8 cellular contexts compared by ENCODE assay signal in the genomic region with DNA sequence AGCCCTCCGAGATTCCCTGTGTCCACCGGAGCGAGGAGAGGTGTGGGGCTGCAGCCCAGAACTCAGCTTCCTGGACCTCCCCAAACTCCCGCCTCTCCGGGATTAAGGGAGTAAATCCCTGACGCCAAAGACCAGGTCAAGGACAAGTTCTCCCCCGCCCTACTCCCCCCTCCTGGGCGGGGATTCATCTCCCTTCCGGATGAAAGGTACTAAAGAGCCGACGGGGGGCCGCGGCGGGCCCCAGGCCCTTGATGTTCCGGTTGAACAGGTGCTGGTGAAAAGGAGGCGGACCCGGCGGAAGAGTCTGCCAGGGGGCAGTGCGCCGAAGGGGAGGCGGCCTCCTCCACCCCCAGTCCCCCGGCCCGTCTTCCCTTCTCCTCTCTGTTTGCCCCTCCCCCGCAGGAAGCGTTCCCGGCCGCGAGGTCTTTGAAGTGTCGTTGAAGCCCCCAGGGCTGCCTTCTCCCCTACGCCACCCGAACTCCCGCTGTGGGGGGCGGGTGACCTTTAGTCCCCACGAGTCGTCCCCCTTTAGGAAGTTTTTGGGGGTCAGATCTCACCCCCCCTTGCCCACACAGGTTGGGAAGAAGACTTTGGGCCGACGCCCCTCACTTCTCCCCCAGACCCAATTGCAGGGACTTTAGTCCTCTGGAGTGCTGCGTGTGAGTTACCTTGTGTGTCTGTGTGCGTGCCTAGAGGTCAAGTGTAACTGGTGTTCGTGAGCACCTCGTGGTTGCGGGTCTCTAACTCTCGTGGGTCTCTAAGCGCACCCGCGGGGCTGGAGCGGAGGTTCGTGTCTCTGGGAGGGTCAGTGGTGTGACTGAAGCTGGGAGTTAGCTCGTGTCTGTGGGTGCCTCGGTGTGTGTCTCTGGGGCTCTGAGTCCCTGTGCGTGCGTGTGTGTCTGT. TPM values are rescaled to one million over a fixed set of nuclear protein-coding genes. Genes with fewer than 3 reads are reported as not detected.
A peak's percentile ranks its signal among the peaks of the same experiment; 100 is the strongest.
DNase-seq lines count a peak whose midpoint lies in the region; ATAC-seq and TF ChIP-seq lines count a peak whose summit lies in the region.

No MANE protein-coding gene starts in this region.

- H3K36me3 Mint-ChIP-seq in CD14-positive monocyte, result peaks cover 11 to 16% of the 10 kb centered on the region in 2 donors
- H3K36me3 Mint-ChIP-seq in activated CD8-positive, alpha-beta T cell treated with anti-CD3 and anti-CD28 coated beads for 36 hours (ENCODE audit: low read depth), result peaks cover 33% of the 10 kb centered on the region
- H3K36me3 Mint-ChIP-seq in effector memory CD8-positive, alpha-beta T cell (ENCODE audit: insufficient read depth), result peaks cover 59% of the 10 kb centered on the region

- H3K4me3 Mint-ChIP-seq in CD14-positive monocyte, result peak overlapping the region; percentile 94 to 98
- H3K4me3 Mint-ChIP-seq in activated CD8-positive, alpha-beta T cell treated with anti-CD3 and anti-CD28 coated beads for 36 hours, result peak overlapping the region; percentile 90
- peak overlapping the region; percentile 97 to 99 for H3K4me3 Mint-ChIP-seq in effector memory CD8-positive, alpha-beta T cell

- peaks cover 8% of the 10 kb centered on the region for H3K36me3 ChIP-seq in mesodermal cell (ENCODE audit: control insufficient read depth, insufficient read depth, low read length)

- no peak for DNase-seq in CD14-positive monocyte (ENCODE audit: low spot score)
- no peak for DNase-seq in HFF-Myc (ENCODE audit: extremely low read depth, low read depth)
- peak; percentile 71 for DNase-seq in NCI-H524 treated with DMSO at 0.1 percent for 48 hours (lab: John Stamatoyannopoulos, UW)
- peak; percentile 93 for DNase-seq in activated CD8-positive, alpha-beta T cell treated with anti-CD3 and anti-CD28 coated beads for 36 hours
- peak; percentile 42 to 47 (median 45) for DNase-seq in effector memory CD8-positive, alpha-beta T cell
- DNase-seq in stimulated activated CD8-positive, alpha-beta memory T cell treated with anti-CD3 and anti-CD28 coated beads, Interleukin-4, amount 100 ng/mL, for 24 hours (ENCODE audit: low read depth), result peak; percentile 82

- intact Hi-C loops in CD14-positive monocyte (cut with micrococcal nuclease), result loop anchor here (5.0 to 10.0 kb wide), 2 partner anchors 98 to 161 kb away; no protein-coding TSS in a partner anchor
- intact Hi-C loops in activated CD8-positive, alpha-beta T cell treated with anti-CD3 and anti-CD28 coated beads for 36 hours (cut with micrococcal nuclease), result no loop called here

- no peaks in the 10 kb centered on the region for H3K9me3 ChIP-seq in mesodermal cell (ENCODE audit: control insufficient read depth, low read length)

- CTCF ChIA-PET in activated CD8-positive, alpha-beta T cell treated with anti-CD3 and anti-CD28 coated beads for 36 hours (lab: Charles Lee), result interaction anchor here (0.6 to 3.3 kb wide), 4 partner anchors 25 to 234 kb away, joined by 3 to 15 read pairs (median 4); no protein-coding TSS in a partner anchor

- H3K9me3 Mint-ChIP-seq in CD14-positive monocyte, result peaks cover 0 to 5% (median 0%) of the 10 kb centered on the region in 7 donors
- H3K9me3 Mint-ChIP-seq in activated CD8-positive, alpha-beta T cell treated with anti-CD3 and anti-CD28 coated beads for 36 hours, result no peaks in the 10 kb centered on the region
- no peaks in the 10 kb centered on the region for H3K9me3 Mint-ChIP-seq in effector memory CD8-positive, alpha-beta T cell

- H3K4me1 Mint-ChIP-seq in CD14-positive monocyte, result peaks cover 64% of the 10 kb centered on the region
- peaks cover 40% of the 10 kb centered on the region for H3K4me1 Mint-ChIP-seq in activated CD8-positive, alpha-beta T cell treated with anti-CD3 and anti-CD28 coated beads for 36 hours (ENCODE audit: low read depth)
- H3K4me1 Mint-ChIP-seq in effector memory CD8-positive, alpha-beta T cell (ENCODE audit: low read depth in 2 of 2), result peaks cover 36 to 57% of the 10 kb centered on the region in 2 donors

- peak overlapping the region; percentile 86 for H3K4me3 ChIP-seq in HFF-Myc (replicated peaks; ENCODE audit: low read depth, low read length)
- peak overlapping the region; percentile 73 for H3K4me3 ChIP-seq in mesodermal cell (ENCODE audit: extremely low read depth, insufficient read depth, low read length, poor library complexity, severe bottlenecking)

- POLR2A ChIA-PET in activated CD8-positive, alpha-beta T cell treated with anti-CD3 and anti-CD28 coated beads for 36 hours (lab: Charles Lee), result interaction anchor here (0.7 to 18.4 kb wide), 15 partner anchors 7 to 193 kb away, joined by 3 to 390 read pairs (median 7); partner anchors contain the start of genes CISD3, EPOP, PSMB3 and RPL23

- H3K4me1 ChIP-seq in mesodermal cell (ENCODE audit: control insufficient read depth, insufficient read depth, low read length, poor library complexity, severe bottlenecking), result peaks cover 17% of the 10 kb centered on the region

- peaks cover 13 to 25% (median 18%) of the 10 kb centered on the region in 3 donors for H3K27me3 Mint-ChIP-seq in CD14-positive monocyte (ENCODE audit: low read depth in 3 of 3)
- H3K27me3 Mint-ChIP-seq in activated CD8-positive, alpha-beta T cell treated with anti-CD3 and anti-CD28 coated beads for 36 hours, result no peaks in the 10 kb centered on the region
- no peaks in the 10 kb centered on the region for H3K27me3 Mint-ChIP-seq in effector memory CD8-positive, alpha-beta T cell

- TF ChIP-seq CTCF in CD14-positive monocyte (IDR thresholded peaks at IDR 0.05) (no peak), HFF-Myc (IDR thresholded peaks at IDR 0.05; ENCODE audit: low read depth, low read length, missing control alignments) (no peak)
- no peak for TF ChIP-seq CTCF in activated CD8-positive, alpha-beta T cell treated with anti-CD3 and anti-CD28 coated beads for 36 hours (IDR thresholded peaks at IDR 0.05)

- ATAC-seq in activated CD8-positive, alpha-beta T cell treated with anti-CD3 and anti-CD28 coated beads for 36 hours, result peak; percentile 12
- ATAC-seq in effector memory CD8-positive, alpha-beta T cell (replicated peaks), result no peak
- ATAC-seq in GM19351 (IDR thresholded peaks at IDR 0.05; ENCODE audit: unreplicated experiment), result no peak

- WGBS in mesodermal cell (ENCODE audit: insufficient coverage in 2 of 2), 2 experiments, result 0 to 1% methylated on average over 14 to 21 of the region's 52 CpGs

- H3K27ac Mint-ChIP-seq in CD14-positive monocyte, result peak overlapping the region; percentile 91 to 100 (median 95)
- H3K27ac Mint-ChIP-seq in activated CD8-positive, alpha-beta T cell treated with anti-CD3 and anti-CD28 coated beads for 36 hours, result peak overlapping the region; percentile 98
- peak overlapping the region; percentile 97 to 99 for H3K27ac Mint-ChIP-seq in effector memory CD8-positive, alpha-beta T cell

- no peak overlapping the region for H3K27ac ChIP-seq in mesodermal cell (ENCODE audit: low read depth, low read length, severe bottlenecking)

RNA-seq across cellular contexts. Expression of gene MLLT6, which starts 1.1 kb away (rescaled TPM):
- under 1 TPM; 0.72 to 0.82 TPM for polyA plus RNA-seq in CD14-positive monocyte
- total RNA-seq in activated CD8-positive, alpha-beta T cell treated with anti-CD3 and anti-CD28 coated beads for 36 hours, result 100 to 1,000 TPM; 145 to 148 TPM
- 29.5 TPM for polyA plus RNA-seq in mesodermal cell (2013, experiment 1 of 2)
- 25.8 TPM for polyA plus RNA-seq in mesodermal cell (2013, experiment 2 of 2)

RNA-seq across cellular contexts. Expression of gene CISD3, which starts 26.1 kb away (rescaled TPM):
- 10 to 100 TPM; 53.4 to 61.2 TPM for polyA plus RNA-seq in CD14-positive monocyte
- total RNA-seq in activated CD8-positive, alpha-beta T cell treated with anti-CD3 and anti-CD28 coated beads for 36 hours, result 10 to 100 TPM; 43.2 to 44.2 TPM
- polyA plus RNA-seq in mesodermal cell (2013, experiment 1 of 2), result 11.4 TPM
- polyA plus RNA-seq in mesodermal cell (2013, experiment 2 of 2), result 12.5 TPM

RNA-seq across cellular contexts. Expression of gene EPOP, which starts 29.2 kb away (rescaled TPM):
- polyA plus RNA-seq in CD14-positive monocyte, result not detected
- total RNA-seq in activated CD8-positive, alpha-beta T cell treated with anti-CD3 and anti-CD28 coated beads for 36 hours, result 10 to 100 TPM; 31.8 to 32.2 TPM
- polyA plus RNA-seq in mesodermal cell (2013, experiment 1 of 2), result 7.0 TPM
- 5.7 TPM for polyA plus RNA-seq in mesodermal cell (2013, experiment 2 of 2)

RNA-seq across cellular contexts. Expression of gene PCGF2, which starts 44.1 kb away (rescaled TPM):
- polyA plus RNA-seq in CD14-positive monocyte, result not detected
- 1 to 10 TPM in 1 of 2 experiments, under 1 TPM in 1; 0.50 to 1.2 TPM for total RNA-seq in activated CD8-positive, alpha-beta T cell treated with anti-CD3 and anti-CD28 coated beads for 36 hours
- 63.2 TPM for polyA plus RNA-seq in mesodermal cell (2013, experiment 1 of 2)
- polyA plus RNA-seq in mesodermal cell (2013, experiment 2 of 2), result 51.2 TPM

RNA-seq across cellular contexts. Expression of gene PSMB3, which starts 48.5 kb away (rescaled TPM):
- polyA plus RNA-seq in CD14-positive monocyte, result 100 to 1,000 TPM; 625 to 689 TPM
- 100 to 1,000 TPM; 275 to 279 TPM for total RNA-seq in activated CD8-positive, alpha-beta T cell treated with anti-CD3 and anti-CD28 coated beads for 36 hours
- 253 TPM for polyA plus RNA-seq in mesodermal cell (2013, experiment 1 of 2)
- 243 TPM for polyA plus RNA-seq in mesodermal cell (2013, experiment 2 of 2)

Comparison
In these comparisons a context has a peak if more than half of its experiments do, and no peak if none do; other contexts are left out.
1. DNase-seq: peak in NCI-H524 treated with DMSO at 0.1 percent for 48 hours (single experiment), activated CD8-positive, alpha-beta T cell treated with anti-CD3 and anti-CD28 coated beads for 36 hours (single experiment), effector memory CD8-positive, alpha-beta T cell (3 of 3) and stimulated activated CD8-positive, alpha-beta memory T cell treated with anti-CD3 and anti-CD28 coated beads, Interleukin-4, amount 100 ng/mL, for 24 hours (single experiment); none in CD14-positive monocyte (single experiment) and HFF-Myc (single experiment).
2. Peak in every context shown above with its lines, with median percentiles within 50 percentile points of each other: H3K27ac Mint-ChIP-seq and H3K4me3 Mint-ChIP-seq.